8 cellular contexts compared by ENCODE assay signal in the genomic region with DNA sequence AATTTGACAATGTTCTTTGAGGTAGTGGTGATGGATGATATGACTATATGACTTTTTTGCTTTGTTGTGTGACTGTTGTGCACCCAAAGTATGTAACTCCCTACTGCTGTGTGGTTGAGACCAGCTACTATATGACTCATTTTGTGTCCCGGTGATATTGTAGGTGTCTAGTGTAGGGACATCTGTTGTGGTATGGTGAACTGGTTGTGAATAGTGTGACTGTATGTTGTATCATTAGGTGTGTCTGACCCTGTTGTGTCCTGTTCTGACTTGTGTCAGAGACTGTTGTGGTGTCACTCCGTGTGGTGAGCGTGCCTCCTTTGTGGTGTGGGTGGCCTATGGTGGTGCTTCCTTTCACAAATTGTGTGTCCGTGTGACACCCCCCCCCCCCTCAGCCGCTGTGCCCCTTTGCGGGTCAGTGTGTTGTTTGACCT. TPM values are rescaled to one million over a fixed set of nuclear protein-coding genes. Genes with fewer than 3 reads are reported as not detected.
A peak's percentile ranks its signal among the peaks of the same experiment; 100 is the strongest.
DNase-seq lines count a peak whose midpoint lies in the region; ATAC-seq, FAIRE-seq and TF ChIP-seq lines count a peak whose summit lies in the region.

No MANE protein-coding gene starts in this region.

- peaks cover 21% of the 10 kb centered on the region for H3K4me1 ChIP-seq in endodermal cell (ENCODE audit: control insufficient read depth, insufficient read depth, low read length)

- peak overlapping the region; percentile 48 for H3K4me3 Mint-ChIP-seq in endodermal cell

- TF ChIP-seq CTCF in AG09309 (IDR thresholded peaks at IDR 0.05; ENCODE audit: control insufficient read depth, insufficient read depth, low read depth, low read length, missing control alignments) (no peak), endodermal cell (conservative IDR thresholded peaks at IDR 0.05) (no peak), neural cell (IDR thresholded peaks at IDR 0.05; ENCODE audit: poor library complexity, severe bottlenecking) (no peak)

- H3K9me2 ChIP-seq in neural cell (ENCODE audit: insufficient read depth, low read length): no peaks in the 10 kb centered on the region

- no peak overlapping the region for H3K27ac Mint-ChIP-seq in endodermal cell

- no peak for TF ChIP-seq RAD21 in neural cell (conservative IDR thresholded peaks at IDR 0.05)

- H3K9ac ChIP-seq in endodermal cell (ENCODE audit: extremely low read depth, low read length, poor library complexity, severe bottlenecking) (no peak overlapping the region), neural cell (ENCODE audit: low read length) (peak overlapping the region; percentile 20)

- H2AFZ ChIP-seq in neural cell (ENCODE audit: low read depth, low read length): no peak overlapping the region

- peak overlapping the region; percentile 25 for H3K27ac ChIP-seq in endodermal cell (ENCODE audit: low read depth, low read length)
- H3K27ac ChIP-seq in neural cell (ENCODE audit: low read length): no peak overlapping the region

- peak; percentile 45 for FAIRE-seq in RCC 7860 (lab: Jason Lieb, UNC)

- H3K36me3 ChIP-seq in endodermal cell (ENCODE audit: control insufficient read depth, insufficient read depth, low read length) (peaks cover 2% of the 10 kb centered on the region), neural cell (ENCODE audit: insufficient read depth, low read length) (no peaks in the 10 kb centered on the region)

- H3K27me3 Mint-ChIP-seq in endodermal cell (ENCODE audit: insufficient read depth): no peaks in the 10 kb centered on the region

- H3K27me3 ChIP-seq in endodermal cell (ENCODE audit: control insufficient read depth, insufficient read depth, low read length, poor library complexity, severe bottlenecking) (no peaks in the 10 kb centered on the region), neural cell (ENCODE audit: insufficient read depth, low read depth, low read length) (no peaks in the 10 kb centered on the region)

- no peaks in the 10 kb centered on the region for H3F3A ChIP-seq in neural cell (ENCODE audit: insufficient read depth, low read length, poor library complexity, severe bottlenecking)

- peaks cover 4% of the 10 kb centered on the region for H3K36me3 Mint-ChIP-seq in endodermal cell (ENCODE audit: low read depth)

- ATAC-seq in GM18517 (IDR thresholded peaks at IDR 0.05; ENCODE audit: unreplicated experiment) (peak; percentile 17), HG03108 (IDR thresholded peaks at IDR 0.05; ENCODE audit: unreplicated experiment) (no peak), HG02588 (IDR thresholded peaks at IDR 0.05; ENCODE audit: unreplicated experiment) (no peak)

- no peaks in the 10 kb centered on the region for H3K79me2 ChIP-seq in neural cell (replicated peaks; ENCODE audit: insufficient read depth, low read length)

- H3K4me1 Mint-ChIP-seq in endodermal cell: peaks cover 48% of the 10 kb centered on the region

- no peaks in the 10 kb centered on the region for H3K9me3 ChIP-seq in endodermal cell (ENCODE audit: control insufficient read depth, low read length)
- H3K9me3 ChIP-seq in neural cell (ENCODE audit: low read length): no peaks in the 10 kb centered on the region

- H3K4me3 ChIP-seq in AG09309 (ENCODE audit: control insufficient read depth, low read depth, low read length) (peak overlapping the region; percentile 48), endodermal cell (ENCODE audit: low read length) (peak overlapping the region; percentile 68), neural cell (ENCODE audit: low read length) (peak overlapping the region; percentile 54)

- no peaks in the 10 kb centered on the region for H4K20me1 ChIP-seq in neural cell (ENCODE audit: insufficient read depth)

- H3K9me3 Mint-ChIP-seq in endodermal cell: no peaks in the 10 kb centered on the region

- TF ChIP-seq EP300 in neural cell (conservative IDR thresholded peaks at IDR 0.05; ENCODE audit: poor library complexity, severe bottlenecking): no peak

- no peak for DNase-seq in AG09309 (ENCODE audit: low read depth)
- peak; percentile 85 for DNase-seq in RCC 7860 (ENCODE audit: low spot score)
- DNase-seq in endodermal cell: no peak
- no peak for DNase-seq in iPS-NIHi7 (ENCODE audit: extremely low spot score)

- WGBS in endodermal cell (ENCODE audit: insufficient coverage in 1 of 2, insufficient read length in 1 of 2), 2 experiments: 28% methylated on average over 5 of the region's 6 CpGs; no CpG with 5 or more reads in 1 of the 2 experiments

- H3K4me2 ChIP-seq in neural cell (ENCODE audit: low read length): peak overlapping the region; percentile 15

TF ChIP-seq in neural cell, 6 proteins besides CTCF, POLR2A, EP300 and RAD21:
- no peak for TF ChIP-seq MXI1 (conservative IDR thresholded peaks at IDR 0.05; ENCODE audit: poor library complexity, severe bottlenecking)
- no peak for TF ChIP-seq TAF1 (IDR thresholded peaks at IDR 0.05; ENCODE audit: low read depth)
- TF ChIP-seq EZH2 (IDR thresholded peaks at IDR 0.05; ENCODE audit: borderline replicate concordance, insufficient read depth, low read length, poor library complexity, severe bottlenecking): no peak
- TF ChIP-seq, protein P1, sequence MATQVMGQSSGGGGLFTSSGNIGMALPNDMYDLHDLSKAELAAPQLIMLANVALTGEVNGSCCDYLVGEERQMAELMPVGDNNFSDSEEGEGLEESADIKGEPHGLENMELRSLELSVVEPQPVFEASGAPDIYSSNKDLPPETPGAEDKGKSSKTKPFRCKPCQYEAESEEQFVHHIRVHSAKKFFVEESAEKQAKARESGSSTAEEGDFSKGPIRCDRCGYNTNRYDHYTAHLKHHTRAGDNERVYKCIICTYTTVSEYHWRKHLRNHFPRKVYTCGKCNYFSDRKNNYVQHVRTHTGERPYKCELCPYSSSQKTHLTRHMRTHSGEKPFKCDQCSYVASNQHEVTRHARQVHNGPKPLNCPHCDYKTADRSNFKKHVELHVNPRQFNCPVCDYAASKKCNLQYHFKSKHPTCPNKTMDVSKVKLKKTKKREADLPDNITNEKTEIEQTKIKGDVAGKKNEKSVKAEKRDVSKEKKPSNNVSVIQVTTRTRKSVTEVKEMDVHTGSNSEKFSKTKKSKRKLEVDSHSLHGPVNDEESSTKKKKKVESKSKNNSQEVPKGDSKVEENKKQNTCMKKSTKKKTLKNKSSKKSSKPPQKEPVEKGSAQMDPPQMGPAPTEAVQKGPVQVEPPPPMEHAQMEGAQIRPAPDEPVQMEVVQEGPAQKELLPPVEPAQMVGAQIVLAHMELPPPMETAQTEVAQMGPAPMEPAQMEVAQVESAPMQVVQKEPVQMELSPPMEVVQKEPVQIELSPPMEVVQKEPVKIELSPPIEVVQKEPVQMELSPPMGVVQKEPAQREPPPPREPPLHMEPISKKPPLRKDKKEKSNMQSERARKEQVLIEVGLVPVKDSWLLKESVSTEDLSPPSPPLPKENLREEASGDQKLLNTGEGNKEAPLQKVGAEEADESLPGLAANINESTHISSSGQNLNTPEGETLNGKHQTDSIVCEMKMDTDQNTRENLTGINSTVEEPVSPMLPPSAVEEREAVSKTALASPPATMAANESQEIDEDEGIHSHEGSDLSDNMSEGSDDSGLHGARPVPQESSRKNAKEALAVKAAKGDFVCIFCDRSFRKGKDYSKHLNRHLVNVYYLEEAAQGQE (IDR thresholded peaks at IDR 0.05; ENCODE audit: borderline replicate concordance): no peak
- no peak for TF ChIP-seq SMC3 (conservative IDR thresholded peaks at IDR 0.05; ENCODE audit: poor library complexity)
- TF ChIP-seq POLR2AphosphoS5 (IDR thresholded peaks at IDR 0.05): no peak

RNA-seq across cellular contexts. Expression of a gene that starts 11.2 kb away (rescaled TPM):
- 10 to 100 TPM; 50.5 to 67.9 TPM for total RNA-seq in endodermal cell
- 107 TPM for polyA plus RNA-seq in endodermal cell (2013, experiment 1 of 2)
- polyA plus RNA-seq in endodermal cell (2013, experiment 2 of 2): 113 TPM
- polyA plus RNA-seq in neural cell: 24.4 and 38.0 TPM in 2 replicates
- 37.0 and 40.1 TPM in 2 replicates for polyA minus RNA-seq in neural cell
